34 cellular contexts compared by ENCODE assay signal in genomic region chr3:138449490-138449889, GRCh38. TPM values are rescaled to one million over a fixed set of nuclear protein-coding genes. Genes with fewer than 3 reads are reported as not detected.
"Had no signal": no experiment of that assay in that cellular context is flagged by ENCODE, and none has a peak within 500 bp of the region (broad histone marks: within the 10 kb centered on the region; RNA-seq: fewer than 3 reads in every experiment).

No MANE protein-coding gene starts in this region.

- H3K9ac ChIP-seq: neural progenitor cell had no signal

- H3K36me3 ChIP-seq: heart right ventricle, lower lobe of right lung, neural progenitor cell, neutrophil, ovary, prostate gland, thyroid gland, transverse colon, upper lobe of left lung, vagina had no signal

- H2AFZ ChIP-seq: hepatocyte, neural progenitor cell had no signal

- H3K4me3 ChIP-seq: heart right ventricle, hepatocyte, lower lobe of right lung, neural progenitor cell, ovary, prostate gland, testis, thyroid gland, transverse colon, upper lobe of left lung, vagina had no signal

- H3K79me2 ChIP-seq: hepatocyte had no signal

- H3K4me1 Mint-ChIP-seq: mesothelial cell of epicardium; naive B cell; natural killer cell; nephron progenitor cell; neural progenitor cell; stimulated activated memory B cell treated with anti-CD40 and anti-IgM and Interleukin-4, amounts not matched to agents 10 μg/mL and 1 μg/mL and 100 μg/mL, for 72 hours; stimulated activated naive CD8-positive, alpha-beta T cell treated with anti-CD3 and anti-CD28 coated beads, Interleukin-15, amount 100 ng/mL, for 72 hours had no signal

- H3K9me3 ChIP-seq: heart right ventricle, lower lobe of right lung, neutrophil, ovary, prostate gland, testis, thyroid gland, transverse colon, upper lobe of left lung, vagina had no signal

- H3K27ac ChIP-seq: heart right ventricle, hepatocyte, lower lobe of right lung, neural progenitor cell, neutrophil, ovary, prostate gland, testis, thyroid gland, transverse colon, upper lobe of left lung, vagina had no signal

- H3K27me3 ChIP-seq: heart right ventricle, hepatocyte, neural progenitor cell, ovary, testis, thyroid gland, transverse colon, upper lobe of left lung, vagina had no signal

- H3K27ac Mint-ChIP-seq: mesothelial cell of epicardium; naive B cell; natural killer cell; nephron progenitor cell; stimulated activated memory B cell treated with anti-CD40 and anti-IgM and Interleukin-4, amounts not matched to agents 10 μg/mL and 1 μg/mL and 100 μg/mL, for 72 hours; stimulated activated naive CD8-positive, alpha-beta T cell treated with anti-CD3 and anti-CD28 coated beads, Interleukin-15, amount 100 ng/mL, for 72 hours had no signal

- DNase-seq: heart right ventricle; kidney glomerular epithelial cell; left cardiac atrium; mammary epithelial cell; mesenchymal stem cell; naive B cell; natural killer cell; nephron progenitor cell; occipital lobe; retina; right cardiac atrium; small intestine; stimulated activated CD4-positive, alpha-beta T cell treated with anti-CD3 and anti-CD28 coated beads, Interleukin-1b, Interleukin-23, amount 100 ng/mL, for 48 hours; stimulated activated CD4-positive, alpha-beta T cell treated with anti-CD3 and anti-CD28 coated beads, Interleukin-2, amount 100 ng/mL, for 48 hours; stimulated activated CD4-positive, alpha-beta T cell treated with anti-CD3 and anti-CD28 coated beads, Interleukin-4, amount 100 ng/mL, for 4 hours; stimulated activated CD8-positive, alpha-beta memory T cell treated with anti-CD3 and anti-CD28 coated beads, Interleukin-4, amount 100 ng/mL, for 48 hours; stimulated activated naive CD4-positive, alpha-beta T cell treated with Interleukin-2 at 50 U/mL for 16 hours; stimulated activated naive CD8-positive, alpha-beta T cell treated with anti-CD3 and anti-CD28 coated beads, Interleukin-15, amount 100 ng/mL, for 72 hours; substantia nigra; testis; thyroid gland; transverse colon; upper lobe of left lung had no signal

- H3K9me3 Mint-ChIP-seq: mesothelial cell of epicardium; naive B cell; natural killer cell; nephron progenitor cell; neural progenitor cell; stimulated activated memory B cell treated with anti-CD40 and anti-IgM and Interleukin-4, amounts not matched to agents 10 μg/mL and 1 μg/mL and 100 μg/mL, for 72 hours; stimulated activated naive CD8-positive, alpha-beta T cell treated with anti-CD3 and anti-CD28 coated beads, Interleukin-15, amount 100 ng/mL, for 72 hours had no signal

- H3K4me3 Mint-ChIP-seq: mesothelial cell of epicardium; naive B cell; natural killer cell; nephron progenitor cell; neural progenitor cell; stimulated activated memory B cell treated with anti-CD40 and anti-IgM and Interleukin-4, amounts not matched to agents 10 μg/mL and 1 μg/mL and 100 μg/mL, for 72 hours; stimulated activated naive CD8-positive, alpha-beta T cell treated with anti-CD3 and anti-CD28 coated beads, Interleukin-15, amount 100 ng/mL, for 72 hours had no signal

- ATAC-seq: heart right ventricle; left cardiac atrium; left lobe of liver; lower lobe of right lung; natural killer cell; right cardiac atrium; sciatic nerve; stimulated activated memory B cell treated with anti-CD40 and anti-IgM and Interleukin-4, amounts not matched to agents 10 μg/mL and 1 μg/mL and 100 μg/mL, for 72 hours; stimulated activated naive CD8-positive, alpha-beta T cell treated with anti-CD3 and anti-CD28 coated beads, Interleukin-15, amount 100 ng/mL, for 72 hours had no signal

- H3K4me1 ChIP-seq: heart right ventricle, neural progenitor cell, prostate gland, testis, thyroid gland, transverse colon, vagina had no signal

- H3K4me2 ChIP-seq: hepatocyte, neural progenitor cell had no signal

- H3K36me3 Mint-ChIP-seq: mesothelial cell of epicardium; naive B cell; natural killer cell; neural progenitor cell; stimulated activated memory B cell treated with anti-CD40 and anti-IgM and Interleukin-4, amounts not matched to agents 10 μg/mL and 1 μg/mL and 100 μg/mL, for 72 hours had no signal

- H3K27me3 Mint-ChIP-seq: stimulated activated naive CD8-positive, alpha-beta T cell treated with anti-CD3 and anti-CD28 coated beads, Interleukin-15, amount 100 ng/mL, for 72 hours had no signal

RNA-seq across cellular contexts. Expression of gene ESYT3, which starts 15.1 kb away (rescaled TPM):
- total RNA-seq: natural killer cell had no signal
